8 cellular contexts compared by ENCODE assay signal in the genomic region with DNA sequence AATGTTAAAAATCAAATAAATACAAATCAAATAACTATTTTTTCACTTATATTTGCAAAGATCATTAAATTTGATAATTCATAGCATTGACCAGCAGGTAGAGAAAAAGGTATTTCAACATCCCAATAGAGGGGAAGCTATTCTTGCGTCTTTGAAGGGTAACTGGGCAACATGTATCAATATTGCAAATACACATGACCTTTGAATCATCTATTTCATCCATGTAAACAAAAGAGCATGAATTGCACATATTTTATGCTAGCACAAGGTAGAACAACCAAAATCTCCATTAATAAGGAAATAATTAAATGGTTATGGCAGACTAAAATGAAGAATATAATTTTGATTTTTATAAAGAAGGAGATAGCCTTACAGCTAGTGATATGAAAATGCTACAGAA.
"Had no signal": no experiment of that assay in that cellular context is flagged by ENCODE, and none has a peak within 500 bp of the region (broad histone marks: within the 10 kb centered on the region; RNA-seq: fewer than 3 reads in every experiment).

No MANE protein-coding gene starts in this region.

- H3K4me3 Mint-ChIP-seq: GM23338, H9, IgD-negative memory B cell had no signal

- FAIRE-seq: H1, H54, HTR-8/SVneo had no signal

- H3K4me2 ChIP-seq: GM23338 had no signal

- H3K4me3 ChIP-seq: GM23338 had no signal

- H2AFZ ChIP-seq: GM23338 had no signal

- DNase-seq: H9, HCEC 1CT, KG1 had no signal

- H3K9me3 Mint-ChIP-seq: GM23338, H9 had no signal

- H3K27ac Mint-ChIP-seq: GM23338, IgD-negative memory B cell had no signal

- ATAC-seq: GM23338 had no signal

- H3K36me3 Mint-ChIP-seq: IgD-negative memory B cell had no signal

- H3K27me3 Mint-ChIP-seq: IgD-negative memory B cell had no signal

- H3K4me1 Mint-ChIP-seq: IgD-negative memory B cell had no signal
